Comparison of ENCODE assay signal across 8 cellular contexts in genomic region chr16:68520649-68521086, GRCh38. TPM values are rescaled to one million over a fixed set of nuclear protein-coding genes. Genes with fewer than 3 reads are reported as not detected.
DNase-seq lines count a peak whose midpoint lies in the region; ATAC-seq and TF ChIP-seq lines count a peak whose summit lies in the region.

No MANE protein-coding gene starts in this region.

- H3K4me1 ChIP-seq in rectal smooth muscle tissue (ENCODE audit: control insufficient read depth, insufficient read depth, low read length) = no peaks in the 10 kb centered on the region
- H3K4me1 ChIP-seq in vagina = peaks cover 4% of the 10 kb centered on the region

- H3K36me3 ChIP-seq in rectal smooth muscle tissue (ENCODE audit: control insufficient read depth, insufficient read depth, low read length) = no peaks in the 10 kb centered on the region
- no peaks in the 10 kb centered on the region for H3K36me3 ChIP-seq in vagina

- no peaks in the 10 kb centered on the region for H3K27me3 Mint-ChIP-seq in activated naive CD8-positive, alpha-beta T cell treated with anti-CD3 and anti-CD28 coated beads, Interleukin-2, amount 50 U/mL, for 24 hours

- H3K4me1 Mint-ChIP-seq in activated naive CD8-positive, alpha-beta T cell treated with anti-CD3 and anti-CD28 coated beads, Interleukin-2, amount 50 U/mL, for 24 hours = peaks cover 6% of the 10 kb centered on the region

- no peaks in the 10 kb centered on the region for H3K9me3 ChIP-seq in vagina

- peak; percentile 79 for ATAC-seq in HG02678 (IDR thresholded peaks at IDR 0.05; ENCODE audit: unreplicated experiment)
- ATAC-seq in activated naive CD8-positive, alpha-beta T cell treated with anti-CD3 and anti-CD28 coated beads, Interleukin-2, amount 50 U/mL, for 24 hours = peak; percentile 77
- peak; percentile 92 to 93 for ATAC-seq in left cardiac atrium

- no peak for TF ChIP-seq POLR2A in vagina (IDR thresholded peaks at IDR 0.05)

- TF ChIP-seq CTCF in vagina (IDR thresholded peaks at IDR 0.05) = peak; percentile 83 to 87 (median 86)

- H3K9me3 Mint-ChIP-seq in activated naive CD8-positive, alpha-beta T cell treated with anti-CD3 and anti-CD28 coated beads, Interleukin-2, amount 50 U/mL, for 24 hours = no peaks in the 10 kb centered on the region

- no peaks in the 10 kb centered on the region for H3K36me3 Mint-ChIP-seq in activated naive CD8-positive, alpha-beta T cell treated with anti-CD3 and anti-CD28 coated beads, Interleukin-2, amount 50 U/mL, for 24 hours (ENCODE audit: low read depth)

- H3K4me3 ChIP-seq in rectal smooth muscle tissue (ENCODE audit: low read length) (peak overlapping the region; percentile 51), vagina (peak overlapping the region in 1 of 2 donors; percentile 40)

- H3K27ac ChIP-seq in rectal smooth muscle tissue (ENCODE audit: low read depth, low read length) (no peak overlapping the region), vagina (no peak overlapping the region)

- intact Hi-C loops in left cardiac atrium (cut with DNase I) (loop anchor here in 1 of 2 donors (10.0 kb wide), 1 partner anchor 604 kb away; no protein-coding TSS in a partner anchor), vagina (cut with DNase I) (loop anchor here (10.0 kb wide), 2 partner anchors 324 to 604 kb away; partner anchors contain the start of gene TANGO6)

- DNase-seq in GM03348 (ENCODE audit: low spot score) (peak; percentile 94), NCI-H1694 (lab: John Stamatoyannopoulos, UW) (peak; percentile 80), T-helper 1 cell (peak; percentile 64 to 85 (median 79)), left cardiac atrium (peak; percentile 90), vagina (ENCODE audit: extremely low spot score in 2 of 2) (no peak)
- peak; percentile 84 for DNase-seq in activated naive CD8-positive, alpha-beta T cell treated with anti-CD3 and anti-CD28 coated beads, Interleukin-2, amount 50 U/mL, for 24 hours

- H3K4me3 Mint-ChIP-seq in activated naive CD8-positive, alpha-beta T cell treated with anti-CD3 and anti-CD28 coated beads, Interleukin-2, amount 50 U/mL, for 24 hours = peak overlapping the region; percentile 7

- no peak overlapping the region for H3K9ac ChIP-seq in rectal smooth muscle tissue (ENCODE audit: low read length)

- H3K27me3 ChIP-seq in rectal smooth muscle tissue (ENCODE audit: control insufficient read depth, insufficient read depth, low read length) = no peaks in the 10 kb centered on the region
- no peaks in the 10 kb centered on the region for H3K27me3 ChIP-seq in vagina

- no peak overlapping the region for H3K27ac Mint-ChIP-seq in activated naive CD8-positive, alpha-beta T cell treated with anti-CD3 and anti-CD28 coated beads, Interleukin-2, amount 50 U/mL, for 24 hours

RNA-seq across cellular contexts. Expression of gene ZFP90, which starts 18.4 kb away (rescaled TPM):
- total RNA-seq in left cardiac atrium (10 to 100 TPM; 10.5 to 13.2 TPM), vagina (41.3 TPM)

Comparison
In these comparisons a context has a peak if more than half of its experiments do, and no peak if none do; other contexts are left out.
1. DNase-seq: peak in GM03348 (single experiment), NCI-H1694 (single experiment), T-helper 1 cell (5 of 5), activated naive CD8-positive, alpha-beta T cell treated with anti-CD3 and anti-CD28 coated beads, Interleukin-2, amount 50 U/mL, for 24 hours (single experiment) and left cardiac atrium (single experiment); none in vagina (0 of 2).
2. Peak in every context shown above with its lines, with median percentiles within 50 percentile points of each other: ATAC-seq.